In genomic region chr1:155930725-155931124, GRCh38 we compare ENCODE assay signal across 8 cellular contexts. TPM values are rescaled to one million over a fixed set of nuclear protein-coding genes. Genes with fewer than 3 reads are reported as not detected.
DNase-seq lines count a peak whose midpoint lies in the region; ATAC-seq and TF ChIP-seq lines count a peak whose summit lies in the region.
"Not testable (repeated sequence)": the region's sequence is repeated elsewhere in the genome, so short reads cannot be mapped to it uniquely, and the experiment has no call there.
"Had no signal": no experiment of that assay in that cellular context is flagged by ENCODE, and none has a peak within 500 bp of the region (broad histone marks: within the 10 kb centered on the region; RNA-seq: fewer than 3 reads in every experiment).

No MANE protein-coding gene starts in this region.

- H3K9me2 ChIP-seq in GM23248 (ENCODE audit: insufficient read depth): not testable (repeated sequence)

- POLR2A ChIA-PET in RWPE1 (lab: Yijun Ruan, JAX; ENCODE audit: low non-redundant PET): not testable (repeated sequence)

- H3K4me3 Mint-ChIP-seq in central memory CD8-positive, alpha-beta T cell: peak overlapping the region; percentile 13

- not testable (repeated sequence) for H3K27me3 Mint-ChIP-seq in central memory CD8-positive, alpha-beta T cell

- H3K36me3 ChIP-seq in GM23248 (ENCODE audit: low read depth): peaks cover 64% of the 10 kb centered on the region
- peaks cover 69% of the 10 kb centered on the region for H3K36me3 ChIP-seq in muscle layer of colon (ENCODE audit: insufficient read depth, low read length)
- H3K36me3 ChIP-seq in skeletal muscle tissue (ENCODE audit: control insufficient read depth in 3 of 3, insufficient read depth in 3 of 3, low read length in 3 of 3): peaks cover 34 to 67% (median 42%) of the 10 kb centered on the region in 3 donors

- H3K4me1 ChIP-seq in GM23248 (ENCODE audit: insufficient read depth) (peaks cover 42% of the 10 kb centered on the region), muscle layer of colon (ENCODE audit: insufficient read depth, low read length) (peaks cover 41% of the 10 kb centered on the region), skeletal muscle tissue (ENCODE audit: control insufficient read depth in 3 of 3, insufficient read depth in 3 of 3, low read length in 3 of 3) (peaks cover 36 to 39% (median 37%) of the 10 kb centered on the region in 3 donors)

- 76 to 78% methylated on average over 10 of the region's 10 CpGs for WGBS in GM23248 (ENCODE audit: low coverage in 1 of 2, low lambda C conversion rate in 2 of 2, missing lambda C conversion rate in 2 of 2), 2 experiments

- H3K4me3 ChIP-seq in GM23248: peak overlapping the region; percentile 79
- peak overlapping the region; percentile 35 for H3K4me3 ChIP-seq in fibroblast of villous mesenchyme (ENCODE audit: low read depth, low read length)
- H3K4me3 ChIP-seq in muscle layer of colon (ENCODE audit: low read depth in 1 of 2, low read length in 2 of 2); skeletal muscle tissue (ENCODE audit: low read length in 3 of 3): not testable (repeated sequence)

- not testable (repeated sequence) for H3K9me3 ChIP-seq in GM23248 (ENCODE audit: low read depth); muscle layer of colon (ENCODE audit: low read length); skeletal muscle tissue (ENCODE audit: control insufficient read depth in 3 of 3, low read length in 3 of 3)

- ATAC-seq in central memory CD8-positive, alpha-beta T cell (replicated peaks; ENCODE audit: extremely low read depth, poor library complexity, severe bottlenecking): not testable (repeated sequence)

- TF ChIP-seq CTCF in RWPE1 (conservative IDR thresholded peaks at IDR 0.05; ENCODE audit: low read depth); fibroblast of villous mesenchyme (IDR thresholded peaks at IDR 0.05; ENCODE audit: insufficient read depth, low read depth, low read length): not testable (repeated sequence)

- H3K4me2 ChIP-seq in GM23248 (ENCODE audit: unreplicated experiment): peak overlapping the region; percentile 90

- not testable (repeated sequence) for H4K20me1 ChIP-seq in GM23248 (ENCODE audit: insufficient read depth)

- peaks cover 84% of the 10 kb centered on the region for H3K79me2 ChIP-seq in GM23248 (ENCODE audit: insufficient read depth)

- peaks cover 24% of the 10 kb centered on the region for H3F3A ChIP-seq in GM23248 (ENCODE audit: insufficient read depth)

- H3K36me3 Mint-ChIP-seq in central memory CD8-positive, alpha-beta T cell (ENCODE audit: insufficient read depth): peaks cover 56% of the 10 kb centered on the region

- H3K27ac ChIP-seq in GM23248: peak overlapping the region; percentile 48
- peak overlapping the region; percentile 57 for H3K27ac ChIP-seq in RWPE1
- H3K27ac ChIP-seq in muscle layer of colon (ENCODE audit: low read depth, low read length); skeletal muscle tissue (ENCODE audit: low read depth, low read length): not testable (repeated sequence)

- H3K4me1 Mint-ChIP-seq in central memory CD8-positive, alpha-beta T cell: peaks cover 25% of the 10 kb centered on the region

- not testable (repeated sequence) for DNase-seq in GM23248; RWPE1 (ENCODE audit: low spot score); central memory CD8-positive, alpha-beta T cell (ENCODE audit: low spot score in 2 of 2); fibroblast of villous mesenchyme (ENCODE audit: low read depth)
- peak; percentile 12 for DNase-seq in activated T-cell treated with anti-CD3 and anti-CD28 coated beads, Interleukin-2, amount 50 U/mL, for 1 hour

- H3K9ac ChIP-seq in GM23248: peak overlapping the region; percentile 92
- peak overlapping the region; percentile 9 for H3K9ac ChIP-seq in muscle layer of colon (ENCODE audit: low read length)
- H3K9ac ChIP-seq in skeletal muscle tissue (ENCODE audit: low read depth in 1 of 3, low read length in 3 of 3): peak overlapping the region; percentile 6 to 50 (median 43)

- peak overlapping the region; percentile 90 for H3K27ac Mint-ChIP-seq in central memory CD8-positive, alpha-beta T cell (ENCODE audit: low read depth)

- CTCF ChIA-PET in RWPE1 (lab: Yijun Ruan, JAX): not testable (repeated sequence)

- H2AFZ ChIP-seq in GM23248: not testable (repeated sequence)

- not testable (repeated sequence) for H3K27me3 ChIP-seq in GM23248 (replicated peaks; ENCODE audit: insufficient read depth); muscle layer of colon (ENCODE audit: control insufficient read depth in 1 of 2, insufficient read depth in 2 of 2, low read length in 2 of 2); skeletal muscle tissue (ENCODE audit: control insufficient read depth in 3 of 3, insufficient read depth in 3 of 3, low read length in 3 of 3)

- H3K9me3 Mint-ChIP-seq in central memory CD8-positive, alpha-beta T cell: not testable (repeated sequence)

- in situ Hi-C loops in GM23248 (cut with MboI): not testable (repeated sequence)

RNA-seq across cellular contexts. Expression of gene KHDC4, which starts 3.5 kb away (rescaled TPM):
- total RNA-seq in GM23248 (2014; rRNA removed; shearing (Covaris generic)): 24.2 TPM in 2 replicates
- polyA plus RNA-seq in GM23248 (2016; fragmentation: Nextera tagmentation; extraction: Ambion mirVana): 25.3 and 27.8 TPM in 2 replicates
- total RNA-seq in fibroblast of villous mesenchyme (23.8 and 42.7 TPM in 2 replicates), skeletal muscle tissue (26.6 TPM)

RNA-seq across cellular contexts. Expression of gene RXFP4, which starts 10.7 kb away (rescaled TPM):
- total RNA-seq in GM23248 (2014; rRNA removed; shearing (Covaris generic)): not detected in 2 replicates
- polyA plus RNA-seq in GM23248 (2016; fragmentation: Nextera tagmentation; extraction: Ambion mirVana): 0.20 and 0.39 TPM in 2 replicates
- total RNA-seq in fibroblast of villous mesenchyme: not detected in 2 replicates
- not detected for total RNA-seq in skeletal muscle tissue
- total RNA-seq: dermis blood vessel endothelial cell had no signal

RNA-seq across cellular contexts. Expression of gene RIT1, which starts 19.6 kb away (rescaled TPM):
- total RNA-seq in GM23248 (2014; rRNA removed; shearing (Covaris generic)): 29.7 and 32.4 TPM in 2 replicates
- polyA plus RNA-seq in GM23248 (2016; fragmentation: Nextera tagmentation; extraction: Ambion mirVana): 30.5 and 33.1 TPM in 2 replicates
- total RNA-seq in fibroblast of villous mesenchyme: 44.5 and 54.8 TPM in 2 replicates
- 21.4 TPM for total RNA-seq in skeletal muscle tissue

RNA-seq across cellular contexts. Expression of gene ARHGEF2, which starts 47.6 kb away (rescaled TPM):
- total RNA-seq in GM23248 (2014; rRNA removed; shearing (Covaris generic)): 136 and 139 TPM in 2 replicates
- polyA plus RNA-seq in GM23248 (2016; fragmentation: Nextera tagmentation; extraction: Ambion mirVana): 76.7 and 77.7 TPM in 2 replicates
- 137 and 146 TPM in 2 replicates for total RNA-seq in fibroblast of villous mesenchyme
- total RNA-seq in skeletal muscle tissue: 135 TPM

Comparison
In these comparisons a context has a peak if more than half of its experiments do, and no peak if none do; other contexts are left out.
1. H3K9ac ChIP-seq: peak in every context shown above with its lines; median percentile 92 in GM23248; 43 in skeletal muscle tissue; 9 in muscle layer of colon.